Comparison of ENCODE assay signal across 15 cellular contexts in genomic region chr16:24535827-24536226, GRCh38.
"Had no signal": no experiment of that assay in that cellular context is flagged by ENCODE, and none has a peak within 500 bp of the region (broad histone marks: within the 10 kb centered on the region; RNA-seq: fewer than 3 reads in every experiment).

No MANE protein-coding gene starts in this region.

- H3K27me3 ChIP-seq: tibial artery, vagina had no signal

- H3K9me3 ChIP-seq: tibial artery, vagina had no signal

- H3K4me3 ChIP-seq: lung, tibial artery, vagina had no signal

- ATAC-seq: activated CD4-positive, CD25-positive, alpha-beta regulatory T cell treated with anti-CD3 and anti-CD28 coated beads, Interleukin-2, amount 50 U/mL, for 24 hours; activated CD8-positive, alpha-beta memory T cell treated with anti-CD3 and anti-CD28 coated beads, Interleukin-2, amount 10 ng/mL, durations not matched to agents 7 days and 5 days; left cardiac atrium had no signal

- H3K36me3 ChIP-seq: tibial artery, vagina had no signal

- FAIRE-seq: small intestine had no signal

- H3K27ac Mint-ChIP-seq: activated CD8-positive, alpha-beta memory T cell treated with anti-CD3 and anti-CD28 coated beads, Interleukin-2, amount 10 ng/mL, durations not matched to agents 7 days and 5 days; activated naive CD4-positive, alpha-beta T cell treated with anti-CD3 and anti-CD28 coated beads, Interleukin-2, amount 50 U/mL, for 24 hours; activated T-cell treated with anti-CD3 and anti-CD28 coated beads, Interleukin-2, amount 50 U/mL, for 24 hours; immature natural killer cell; naive B cell had no signal

- H3K27ac ChIP-seq: tibial artery, vagina had no signal

- H3K36me3 Mint-ChIP-seq: immature natural killer cell, naive B cell had no signal

- H3K9me3 Mint-ChIP-seq: activated naive CD4-positive, alpha-beta T cell treated with anti-CD3 and anti-CD28 coated beads, Interleukin-2, amount 50 U/mL, for 24 hours; activated T-cell treated with anti-CD3 and anti-CD28 coated beads, Interleukin-2, amount 50 U/mL, for 24 hours; immature natural killer cell; naive B cell had no signal

- DNase-seq: activated CD4-positive, alpha-beta T cell treated with anti-CD3 and anti-CD28 coated beads, Interleukin-2, amount 50 U/mL, for 4 hours; activated CD8-positive, alpha-beta memory T cell treated with anti-CD3 and anti-CD28 coated beads, Interleukin-2, amount 10 ng/mL, durations not matched to agents 7 days and 5 days; activated effector memory CD4-positive, alpha-beta T cell treated with Interleukin-2 at 50 U/mL for 16 hours; activated T-cell treated with anti-CD3 and anti-CD28 coated beads, Interleukin-2, amount 50 U/mL, for 24 hours; dermis blood vessel endothelial cell; glutamatergic neuron; immature natural killer cell; left cardiac atrium; naive B cell; small intestine; tibial artery had no signal

- H3K4me3 Mint-ChIP-seq: activated CD8-positive, alpha-beta memory T cell treated with anti-CD3 and anti-CD28 coated beads, Interleukin-2, amount 10 ng/mL, durations not matched to agents 7 days and 5 days; activated naive CD4-positive, alpha-beta T cell treated with anti-CD3 and anti-CD28 coated beads, Interleukin-2, amount 50 U/mL, for 24 hours; activated T-cell treated with anti-CD3 and anti-CD28 coated beads, Interleukin-2, amount 50 U/mL, for 24 hours; immature natural killer cell had no signal

- H3K27me3 Mint-ChIP-seq: activated CD8-positive, alpha-beta memory T cell treated with anti-CD3 and anti-CD28 coated beads, Interleukin-2, amount 10 ng/mL, durations not matched to agents 7 days and 5 days; activated T-cell treated with anti-CD3 and anti-CD28 coated beads, Interleukin-2, amount 50 U/mL, for 24 hours had no signal
